Comparison of ENCODE assay signal across 38 cellular contexts in the genomic region with DNA sequence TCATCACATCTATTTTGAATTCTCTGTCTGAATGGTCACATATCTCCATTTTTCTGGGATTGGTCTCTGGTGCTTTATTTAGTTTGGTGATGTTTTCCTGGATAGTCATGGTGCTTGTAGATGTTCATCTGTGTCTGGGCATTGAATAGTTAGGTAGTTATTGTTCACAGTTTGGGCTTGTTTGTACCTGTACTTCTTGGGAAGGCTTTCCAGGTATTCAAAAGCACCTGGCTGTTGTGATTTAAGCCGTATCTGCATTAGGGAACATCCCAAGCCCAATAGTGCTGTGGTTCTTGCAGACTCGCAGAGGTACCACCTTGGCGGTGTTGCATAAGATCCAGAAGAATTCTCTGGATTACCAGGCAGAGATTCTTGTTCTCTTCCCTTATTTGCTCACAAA. TPM values are rescaled to one million over a fixed set of nuclear protein-coding genes. Genes with fewer than 3 reads are reported as not detected.
"Had no signal": no experiment of that assay in that cellular context is flagged by ENCODE, and none has a peak within 500 bp of the region (broad histone marks: within the 10 kb centered on the region; RNA-seq: fewer than 3 reads in every experiment).

No MANE protein-coding gene starts in this region.

- H3K27ac Mint-ChIP-seq: activated B cell treated with CpG ODN at 0.5 μM for 24 hours; activated CD4-positive, alpha-beta memory T cell treated with anti-CD3 and anti-CD28 coated beads for 36 hours; activated CD4-positive, alpha-beta T cell treated with anti-CD3 and anti-CD28 coated beads, Interleukin-2, amount 10 ng/mL, durations not matched to agents 24 days and 14 days; activated CD8-positive, alpha-beta T cell treated with anti-CD3 and anti-CD28 coated beads for 36 hours; activated naive CD4-positive, alpha-beta T cell treated with anti-CD3 and anti-CD28 coated beads for 36 hours; activated naive CD4-positive, alpha-beta T cell treated with anti-CD3 and anti-CD28 coated beads, Interleukin-2, amount 50 U/mL, for 72 hours; activated naive CD8-positive, alpha-beta T cell treated with anti-CD3 and anti-CD28 coated beads for 36 hours; activated T-cell treated with anti-CD3 and anti-CD28 coated beads, Interleukin-2, amount 50 U/mL, for 72 hours; activated T-helper 1 cell treated with anti-CD3 and anti-CD28 coated beads, Interleukin-12 subunit alpha, Interleukin-12 subunit beta, Interleukin-2, Interleukin-4 antibody, amounts not matched to agents 30 ng/mL and 10 ng/mL and 1 ng/mL, durations not matched to agents 14 hours and 24 hours and 36 hours; activated T-helper 17 cell treated with anti-CD3 and anti-CD28 coated beads, Interleukin-2, amount 50 U/mL, for 72 hours; T-helper 1 cell treated with Interleukin-12 subunit alpha and Interleukin-12 subunit beta and Interleukin-4 antibody, amounts not matched to agents 30 μg/mL and 1 μg/mL, for 36 hours; T-helper 2 cell treated with Interferon-gamma antibody and Interleukin-4, amounts not matched to agents 5 μg/mL and 100 μg/mL, for 36 hours had no signal

- H3K4me1 ChIP-seq: adrenal gland, body of pancreas had no signal

- H3K9me3 ChIP-seq: adrenal gland, body of pancreas had no signal

- H3K9me3 Mint-ChIP-seq: activated B cell treated with CpG ODN at 0.5 μM for 24 hours; activated CD4-positive, alpha-beta memory T cell treated with anti-CD3 and anti-CD28 coated beads for 36 hours; activated CD4-positive, alpha-beta T cell treated with anti-CD3 and anti-CD28 coated beads, Interleukin-2, amount 10 ng/mL, durations not matched to agents 24 days and 14 days; activated CD8-positive, alpha-beta T cell treated with anti-CD3 and anti-CD28 coated beads for 36 hours; activated naive CD4-positive, alpha-beta T cell treated with anti-CD3 and anti-CD28 coated beads for 36 hours; activated naive CD4-positive, alpha-beta T cell treated with anti-CD3 and anti-CD28 coated beads, Interleukin-2, amount 50 U/mL, for 72 hours; activated naive CD8-positive, alpha-beta T cell treated with anti-CD3 and anti-CD28 coated beads for 36 hours; activated T-cell treated with anti-CD3 and anti-CD28 coated beads, Interleukin-2, amount 50 U/mL, for 4 hours; activated T-helper 1 cell treated with anti-CD3 and anti-CD28 coated beads, Interleukin-12 subunit alpha, Interleukin-12 subunit beta, Interleukin-2, Interleukin-4 antibody, amounts not matched to agents 30 ng/mL and 10 ng/mL and 1 ng/mL, durations not matched to agents 14 hours and 24 hours and 36 hours; activated T-helper 17 cell treated with anti-CD3 and anti-CD28 coated beads, Interleukin-2, amount 50 U/mL, for 72 hours; T-helper 1 cell treated with Interleukin-12 subunit alpha and Interleukin-12 subunit beta and Interleukin-4 antibody, amounts not matched to agents 30 μg/mL and 1 μg/mL, for 36 hours; T-helper 2 cell treated with Interferon-gamma antibody and Interleukin-4, amounts not matched to agents 5 μg/mL and 100 μg/mL, for 36 hours had no signal

- H3K4me3 Mint-ChIP-seq: activated B cell treated with CpG ODN at 0.5 μM for 24 hours; activated CD4-positive, alpha-beta memory T cell treated with anti-CD3 and anti-CD28 coated beads for 36 hours; activated CD4-positive, alpha-beta T cell treated with anti-CD3 and anti-CD28 coated beads, Interleukin-2, amount 10 ng/mL, durations not matched to agents 24 days and 14 days; activated CD8-positive, alpha-beta T cell treated with anti-CD3 and anti-CD28 coated beads for 36 hours; activated naive CD4-positive, alpha-beta T cell treated with anti-CD3 and anti-CD28 coated beads for 36 hours; activated naive CD8-positive, alpha-beta T cell treated with anti-CD3 and anti-CD28 coated beads for 36 hours; activated T-cell treated with anti-CD3 and anti-CD28 coated beads, Interleukin-2, amount 50 U/mL, for 4 hours; activated T-cell treated with anti-CD3 and anti-CD28 coated beads, Interleukin-2, amount 50 U/mL, for 72 hours; activated T-helper 1 cell treated with anti-CD3 and anti-CD28 coated beads, Interleukin-12 subunit alpha, Interleukin-12 subunit beta, Interleukin-2, Interleukin-4 antibody, amounts not matched to agents 30 ng/mL and 10 ng/mL and 1 ng/mL, durations not matched to agents 14 hours and 24 hours and 36 hours; activated T-helper 17 cell treated with anti-CD3 and anti-CD28 coated beads, Interleukin-2, amount 50 U/mL, for 72 hours; T-helper 1 cell treated with Interleukin-12 subunit alpha and Interleukin-12 subunit beta and Interleukin-4 antibody, amounts not matched to agents 30 μg/mL and 1 μg/mL, for 36 hours; T-helper 2 cell treated with Interferon-gamma antibody and Interleukin-4, amounts not matched to agents 5 μg/mL and 100 μg/mL, for 36 hours had no signal

- H3K36me3 Mint-ChIP-seq: activated CD4-positive, alpha-beta memory T cell treated with anti-CD3 and anti-CD28 coated beads for 36 hours; activated naive CD4-positive, alpha-beta T cell treated with anti-CD3 and anti-CD28 coated beads, Interleukin-2, amount 50 U/mL, for 72 hours; activated naive CD8-positive, alpha-beta T cell treated with anti-CD3 and anti-CD28 coated beads for 36 hours had no signal

- H3K27ac ChIP-seq: adrenal gland, body of pancreas, brain microvascular endothelial cell, VCaP had no signal

- H3K27me3 Mint-ChIP-seq: activated B cell treated with CpG ODN at 0.5 μM for 24 hours; activated CD4-positive, alpha-beta memory T cell treated with anti-CD3 and anti-CD28 coated beads for 36 hours; activated CD4-positive, alpha-beta T cell treated with anti-CD3 and anti-CD28 coated beads, Interleukin-2, amount 10 ng/mL, durations not matched to agents 24 days and 14 days; activated CD8-positive, alpha-beta T cell treated with anti-CD3 and anti-CD28 coated beads for 36 hours; activated naive CD8-positive, alpha-beta T cell treated with anti-CD3 and anti-CD28 coated beads for 36 hours; activated T-helper 17 cell treated with anti-CD3 and anti-CD28 coated beads, Interleukin-2, amount 50 U/mL, for 72 hours had no signal

- H3K27me3 ChIP-seq: adrenal gland, body of pancreas, brain microvascular endothelial cell had no signal

- H3K36me3 ChIP-seq: adrenal gland, brain microvascular endothelial cell had no signal

- H3K4me3 ChIP-seq: adrenal gland, body of pancreas had no signal

- FAIRE-seq: astrocyte, TTC549 had no signal

- DNase-seq: activated B cell treated with CpG ODN at 0.5 μM for 24 hours; activated CD4-positive, alpha-beta memory T cell treated with anti-CD3 and anti-CD28 coated beads for 36 hours; activated CD4-positive, alpha-beta T cell treated with anti-CD3 and anti-CD28 coated beads for 4 hours; activated CD4-positive, alpha-beta T cell treated with anti-CD3 and anti-CD28 coated beads, Interleukin-2, amount 10 ng/mL, durations not matched to agents 24 days and 14 days; activated CD4-positive, alpha-beta T cell treated with anti-CD3 and anti-CD28 coated beads, Interleukin-2, amount 50 U/mL, for 1 hour; activated CD4-positive, alpha-beta T cell treated with anti-CD3 and anti-CD28 coated beads, Interleukin-2, amount 50 U/mL, for 4 hours; activated CD4-positive, CD25-positive, alpha-beta regulatory T cell treated with anti-CD3 and anti-CD28 coated beads, Interleukin-2, amount 50 U/mL, for 72 hours; activated CD8-positive, alpha-beta memory T cell treated with anti-CD3 and anti-CD28 coated beads, Interleukin-2, amount 50 U/mL, for 4 hours; activated CD8-positive, alpha-beta T cell treated with anti-CD3 and anti-CD28 coated beads for 36 hours; activated effector memory CD4-positive, alpha-beta T cell treated with anti-CD3 and anti-CD28 coated beads, Interleukin-2, amount 50 U/mL, for 16 hours; activated gamma-delta T cell treated with Interleukin-2 at 50 U/mL for 16 hours; activated naive CD4-positive, alpha-beta T cell; activated naive CD4-positive, alpha-beta T cell treated with anti-CD3 and anti-CD28 coated beads for 36 hours; activated naive CD4-positive, alpha-beta T cell treated with anti-CD3 and anti-CD28 coated beads, Interleukin-2, amount 50 U/mL, for 16 hours; activated naive CD8-positive, alpha-beta T cell treated with anti-CD3 and anti-CD28 coated beads for 36 hours; activated T-cell treated with anti-CD3 and anti-CD28 coated beads for 4 hours; activated T-cell treated with anti-CD3 and anti-CD28 coated beads, Interleukin-2, amount 50 U/mL, for 1 hour; activated T-cell treated with anti-CD3 and anti-CD28 coated beads, Interleukin-2, amount 50 U/mL, for 4 hours; activated T-cell treated with anti-CD3 and anti-CD28 coated beads, Interleukin-2, amount 50 U/mL, for 72 hours; adrenal gland; amniotic stem cell; aorta; body of pancreas; brain microvascular endothelial cell; central memory CD4-positive, alpha-beta T cell; SW 1271; T-helper 1 cell; T-helper 2 cell; T-helper 9 cell had no signal

- H3K4me1 Mint-ChIP-seq: activated B cell treated with CpG ODN at 0.5 μM for 24 hours; activated CD4-positive, alpha-beta T cell treated with anti-CD3 and anti-CD28 coated beads, Interleukin-2, amount 10 ng/mL, durations not matched to agents 24 days and 14 days; activated naive CD8-positive, alpha-beta T cell treated with anti-CD3 and anti-CD28 coated beads for 36 hours; activated T-helper 17 cell treated with anti-CD3 and anti-CD28 coated beads, Interleukin-2, amount 50 U/mL, for 72 hours had no signal

RNA-seq across cellular contexts. Expression of gene COL4A5, which starts 44.6 kb away (rescaled TPM):
- total RNA-seq: activated B cell treated with CpG ODN at 0.5 μM for 24 hours; activated CD4-positive, alpha-beta memory T cell treated with anti-CD3 and anti-CD28 coated beads for 36 hours; activated CD4-positive, alpha-beta T cell treated with anti-CD3 and anti-CD28 coated beads, Interleukin-2, amount 10 ng/mL, durations not matched to agents 24 days and 14 days; activated CD8-positive, alpha-beta memory T cell treated with anti-CD3 and anti-CD28 coated beads for 36 hours; activated CD8-positive, alpha-beta T cell treated with anti-CD3 and anti-CD28 coated beads for 36 hours; activated naive CD4-positive, alpha-beta T cell treated with anti-CD3 and anti-CD28 coated beads for 36 hours; activated naive CD4-positive, alpha-beta T cell treated with anti-CD3 and anti-CD28 coated beads, Interleukin-2, amount 50 U/mL, for 72 hours; activated naive CD8-positive, alpha-beta T cell treated with anti-CD3 and anti-CD28 coated beads for 36 hours; activated T-helper 1 cell treated with anti-CD3 and anti-CD28 coated beads, Interleukin-12 subunit alpha, Interleukin-12 subunit beta, Interleukin-2, Interleukin-4 antibody, amounts not matched to agents 30 ng/mL and 10 ng/mL and 1 ng/mL, durations not matched to agents 14 hours and 24 hours and 36 hours; activated T-helper 17 cell treated with anti-CD3 and anti-CD28 coated beads, Interleukin-2, amount 50 U/mL, for 72 hours had no signal

RNA-seq across cellular contexts. Expression of gene COL4A6, which starts 46.0 kb away (rescaled TPM):
- total RNA-seq: activated B cell treated with CpG ODN at 0.5 μM for 24 hours; activated CD4-positive, alpha-beta memory T cell treated with anti-CD3 and anti-CD28 coated beads for 36 hours; activated CD4-positive, alpha-beta T cell treated with anti-CD3 and anti-CD28 coated beads, Interleukin-2, amount 10 ng/mL, durations not matched to agents 24 days and 14 days; activated CD8-positive, alpha-beta memory T cell treated with anti-CD3 and anti-CD28 coated beads for 36 hours; activated CD8-positive, alpha-beta T cell treated with anti-CD3 and anti-CD28 coated beads for 36 hours; activated naive CD4-positive, alpha-beta T cell treated with anti-CD3 and anti-CD28 coated beads for 36 hours; activated naive CD4-positive, alpha-beta T cell treated with anti-CD3 and anti-CD28 coated beads, Interleukin-2, amount 50 U/mL, for 72 hours; activated naive CD8-positive, alpha-beta T cell treated with anti-CD3 and anti-CD28 coated beads for 36 hours; activated T-cell treated with anti-CD3 and anti-CD28 coated beads, Interleukin-2, amount 50 U/mL, for 72 hours; activated T-helper 1 cell treated with anti-CD3 and anti-CD28 coated beads, Interleukin-12 subunit alpha, Interleukin-12 subunit beta, Interleukin-2, Interleukin-4 antibody, amounts not matched to agents 30 ng/mL and 10 ng/mL and 1 ng/mL, durations not matched to agents 14 hours and 24 hours and 36 hours; activated T-helper 17 cell treated with anti-CD3 and anti-CD28 coated beads, Interleukin-2, amount 50 U/mL, for 72 hours had no signal
